Comparison of ENCODE assay signal across 8 cellular contexts in genomic region chr22:24402460-24403192, GRCh38. TPM values are rescaled to one million over a fixed set of nuclear protein-coding genes. Genes with fewer than 3 reads are reported as not detected.
DNase-seq lines count a peak whose midpoint lies in the region; ATAC-seq, FAIRE-seq and TF ChIP-seq lines count a peak whose summit lies in the region.

No MANE protein-coding gene starts in this region.

- POLR2A ChIA-PET in A673 (lab: Charles Lee; ENCODE audit: low non-redundant PET), result interaction anchor here (0.6 kb wide), 1 partner anchor 835 kb away, joined by 3 read pairs; no protein-coding TSS in a partner anchor

- H3K36me3 Mint-ChIP-seq in brain (peaks cover 48% of the 10 kb centered on the region), progenitor cell of endocrine pancreas (ENCODE audit: insufficient read depth) (peaks cover 11% of the 10 kb centered on the region)

- no peaks in the 10 kb centered on the region for H3K9me3 ChIP-seq in A673 (ENCODE audit: low read depth, low read length, poor library complexity, severe bottlenecking)

- DNase-seq in A673 (ENCODE audit: low spot score) (peak; percentile 81), GM12891 (ENCODE audit: insufficient read length, low spot score) (no peak), NCI-H748 (lab: John Stamatoyannopoulos, UW; ENCODE audit: unreplicated experiment) (peak; percentile 60), kidney glomerular epithelial cell (lab: John Stamatoyannopoulos, UW) (peak; percentile 80), stromal cell of bone marrow (ENCODE audit: low read depth) (peak; percentile 83), progenitor cell of endocrine pancreas (ENCODE audit: low spot score, unreplicated experiment) (no peak)

- H3K27me3 Mint-ChIP-seq in brain (no peaks in the 10 kb centered on the region), progenitor cell of endocrine pancreas (no peaks in the 10 kb centered on the region)

- H3K4me1 Mint-ChIP-seq in brain (peaks cover 25% of the 10 kb centered on the region), progenitor cell of endocrine pancreas (ENCODE audit: low read depth) (peaks cover 8% of the 10 kb centered on the region)

- intact Hi-C loops in A673 (cut with micrococcal nuclease; ENCODE audit: unreplicated experiment), result no loop called here

- peak overlapping the region; percentile 35 to 90 (median 66) for H3K27ac Mint-ChIP-seq in brain
- H3K27ac Mint-ChIP-seq in progenitor cell of endocrine pancreas, result no peak overlapping the region

- ATAC-seq in GM21786 (IDR thresholded peaks at IDR 0.05; ENCODE audit: unreplicated experiment), result no peak

- H3K27ac ChIP-seq in A673 (ENCODE audit: low read depth, low read length, poor library complexity, severe bottlenecking), result no peak overlapping the region

- H3K36me3 ChIP-seq in A673 (ENCODE audit: insufficient read depth, low read length, poor library complexity, severe bottlenecking), result peaks cover 11% of the 10 kb centered on the region

- H3K4me1 ChIP-seq in A673 (ENCODE audit: insufficient read depth, low read length, poor library complexity, severe bottlenecking), result peaks cover 17% of the 10 kb centered on the region

- TF ChIP-seq CTCF in A673 (conservative IDR thresholded peaks at IDR 0.05; ENCODE audit: low read depth, low read length), result no peak
- TF ChIP-seq CTCF in brain (conservative IDR thresholded peaks at IDR 0.05), result no peak
- TF ChIP-seq CTCF in progenitor cell of endocrine pancreas (IDR thresholded peaks at IDR 0.05; ENCODE audit: unreplicated experiment), result no peak

- peak; percentile 92 for FAIRE-seq in GM12891 (lab: Jason Lieb, UNC)

- no peaks in the 10 kb centered on the region for H3K9me3 Mint-ChIP-seq in brain
- H3K9me3 Mint-ChIP-seq in progenitor cell of endocrine pancreas (ENCODE audit: low read depth), result no peaks in the 10 kb centered on the region

- no peak for TF ChIP-seq POLR2A in GM12891 (IDR thresholded peaks at IDR 0.05; ENCODE audit: low read depth, low read length)

- no peak overlapping the region for H3K4me3 ChIP-seq in A673 (ENCODE audit: low read depth, low read length, poor library complexity, severe bottlenecking)

- BruUV-seq in A673 (replicated peaks; lab: Mats Ljungman, UMichigan), result no TSS peak

- H3K4me3 Mint-ChIP-seq in brain (no peak overlapping the region), progenitor cell of endocrine pancreas (ENCODE audit: low read depth) (no peak overlapping the region)

- H3K27me3 ChIP-seq in A673 (replicated peaks; ENCODE audit: insufficient read depth, low read depth, low read length, poor library complexity), result no peaks in the 10 kb centered on the region

- CTCF ChIA-PET in A673 (lab: Charles Lee), result no interaction called here

TF ChIP-seq in GM12891, 5 proteins besides CTCF, POLR2A, EP300 and RAD21:
- TF ChIP-seq SPI1 (IDR thresholded peaks at IDR 0.05; ENCODE audit: low read depth, low read length) (peak; percentile 86), POU2F2 (IDR thresholded peaks at IDR 0.05; ENCODE audit: low read depth, low read length) (0 out of 2 replicates have a peak, but pooled peaks have one; percentile 6), PAX5 (IDR thresholded peaks at IDR 0.05; ENCODE audit: insufficient read depth, low read length, severe bottlenecking) (no peak), POLR2AphosphoS5 (IDR thresholded peaks at IDR 0.05; ENCODE audit: low read depth, low read length) (no peak), TAF1 (IDR thresholded peaks at IDR 0.05; ENCODE audit: low read depth, low read length) (no peak)

RNA-seq across cellular contexts. Expression of gene ADORA2A, which starts 24.8 kb away (rescaled TPM):
- 9.6 and 10.9 TPM in 2 replicates for total RNA-seq in A673 (2021)
- 15.5 TPM for polyA plus RNA-seq in GM12891 (2012; ENCODE audit: low read depth, missing spikeins)
- polyA plus RNA-seq in brain (ENCODE audit: insufficient read depth, low read depth, low replicate concordance), result 8.0 TPM
- total RNA-seq in progenitor cell of endocrine pancreas, result 5.2 and 6.4 TPM in 2 replicates

Comparison
In these comparisons a context has a peak if more than half of its experiments do, and no peak if none do; other contexts are left out.
1. DNase-seq: peak in A673 (single experiment), NCI-H748 (single experiment), kidney glomerular epithelial cell (single experiment) and stromal cell of bone marrow (single experiment); none in GM12891 (single experiment) and progenitor cell of endocrine pancreas (single experiment).